ENCODE assay signal across 8 cellular contexts in genomic region chrX:7170903-7171302, GRCh38. TPM values are rescaled to one million over a fixed set of nuclear protein-coding genes. Genes with fewer than 3 reads are reported as not detected.
DNase-seq lines count a peak whose midpoint lies in the region; ATAC-seq and TF ChIP-seq lines count a peak whose summit lies in the region.

No MANE protein-coding gene starts in this region.

- H4K20me1 ChIP-seq in Loucy (ENCODE audit: insufficient read depth, low read length, poor library complexity, severe bottlenecking), result no peaks in the 10 kb centered on the region

- H3K27me3 ChIP-seq in Loucy (ENCODE audit: insufficient read depth, low read length, poor library complexity, severe bottlenecking) (no peaks in the 10 kb centered on the region), left lung (no peaks in the 10 kb centered on the region), right atrium auricular region (no peaks in the 10 kb centered on the region)

- no peaks in the 10 kb centered on the region for H3K36me3 Mint-ChIP-seq in Calu3 (ENCODE audit: insufficient read depth, unreplicated experiment)
- H3K36me3 Mint-ChIP-seq in activated T-cell treated with anti-CD3 and anti-CD28 coated beads, Interleukin-2, amount 50 U/mL, for 72 hours (ENCODE audit: insufficient read depth in 2 of 2), result no peaks in the 10 kb centered on the region

- no peaks in the 10 kb centered on the region for H3K79me2 ChIP-seq in Loucy (ENCODE audit: insufficient read depth, low read length)

- H3F3A ChIP-seq in Loucy (ENCODE audit: low read depth), result no peaks in the 10 kb centered on the region

- no peak overlapping the region for H3K27ac Mint-ChIP-seq in Calu3 (ENCODE audit: unreplicated experiment)
- no peak overlapping the region for H3K27ac Mint-ChIP-seq in activated T-cell treated with anti-CD3 and anti-CD28 coated beads, Interleukin-2, amount 50 U/mL, for 72 hours

- no peak overlapping the region for H3K4me3 Mint-ChIP-seq in Calu3 (ENCODE audit: low read depth, unreplicated experiment)
- no peak overlapping the region for H3K4me3 Mint-ChIP-seq in activated T-cell treated with anti-CD3 and anti-CD28 coated beads, Interleukin-2, amount 50 U/mL, for 72 hours

- no peaks in the 10 kb centered on the region for H3K9me2 ChIP-seq in Loucy (replicated peaks; ENCODE audit: low read depth, low read length)

- H3K9ac ChIP-seq in Loucy (ENCODE audit: low read depth, low read length, poor library complexity, severe bottlenecking), result no peak overlapping the region

- H3K9me3 ChIP-seq in Loucy (ENCODE audit: insufficient read depth, low read depth, low read length), result no peaks in the 10 kb centered on the region
- H3K9me3 ChIP-seq in left lung, result no peaks in the 10 kb centered on the region
- peaks cover 0 to 9% of the 10 kb centered on the region in 2 donors for H3K9me3 ChIP-seq in right atrium auricular region

- no peaks in the 10 kb centered on the region for H3K4me1 Mint-ChIP-seq in Calu3 (ENCODE audit: low read depth, unreplicated experiment)
- no peaks in the 10 kb centered on the region for H3K4me1 Mint-ChIP-seq in activated T-cell treated with anti-CD3 and anti-CD28 coated beads, Interleukin-2, amount 50 U/mL, for 72 hours (ENCODE audit: low read depth)

- CTCF ChIA-PET in Calu3 (lab: Charles Lee), result no interaction called here

- peak; percentile 37 to 44 for ATAC-seq in activated T-cell treated with anti-CD3 and anti-CD28 coated beads, Interleukin-2, amount 50 U/mL, for 72 hours (replicated peaks in 1 of 2)
- ATAC-seq in left lung (peak; percentile 39), GM21723 (IDR thresholded peaks at IDR 0.05; ENCODE audit: unreplicated experiment) (no peak)

- H3K27ac ChIP-seq in left lung (no peak overlapping the region), right atrium auricular region (no peak overlapping the region)

- BruUV-seq in Calu3 (replicated peaks; lab: Mats Ljungman, UMichigan), result no TSS peak

- H3K27me3 Mint-ChIP-seq in Calu3 (ENCODE audit: unreplicated experiment), result no peaks in the 10 kb centered on the region
- no peaks in the 10 kb centered on the region for H3K27me3 Mint-ChIP-seq in activated T-cell treated with anti-CD3 and anti-CD28 coated beads, Interleukin-2, amount 50 U/mL, for 72 hours (ENCODE audit: low read depth)

- H3K4me3 ChIP-seq in Loucy (ENCODE audit: low read length, poor library complexity, severe bottlenecking), result no peak overlapping the region
- H3K4me3 ChIP-seq in left lung, result no peak overlapping the region
- H3K4me3 ChIP-seq in right atrium auricular region, result no peak overlapping the region

- DNase-seq in Calu3 (peak; percentile 10), left lung (no peak), NCI-H2081 treated with DMSO at 0.1 percent for 48 hours (lab: John Stamatoyannopoulos, UW) (no peak), right atrium auricular region (ENCODE audit: low spot score) (no peak), ecto neural progenitor cell (ENCODE audit: low spot score) (no peak)
- DNase-seq in activated T-cell treated with anti-CD3 and anti-CD28 coated beads, Interleukin-2, amount 50 U/mL, for 72 hours, result peak; percentile 24 to 29

- no peak overlapping the region for H3K4me2 ChIP-seq in Loucy (ENCODE audit: low read depth, low read length, poor library complexity, severe bottlenecking)

- H2AFZ ChIP-seq in Loucy (ENCODE audit: low read length), result no peak overlapping the region

- TF ChIP-seq CTCF in Calu3 (IDR thresholded peaks at IDR 0.05; ENCODE audit: unreplicated experiment) (peak; percentile 28), Loucy (conservative IDR thresholded peaks at IDR 0.05; ENCODE audit: low read length) (peak; percentile 61), left lung (IDR thresholded peaks at IDR 0.05) (peak in 1 of 2 donors; percentile 22), right atrium auricular region (IDR thresholded peaks at IDR 0.05) (no peak)

- H3K4me1 ChIP-seq in Loucy (ENCODE audit: insufficient read depth, low read length, poor library complexity, severe bottlenecking) (no peaks in the 10 kb centered on the region), left lung (no peaks in the 10 kb centered on the region), right atrium auricular region (no peaks in the 10 kb centered on the region)

- H3K36me3 ChIP-seq in Loucy (ENCODE audit: insufficient read depth, low read length) (no peaks in the 10 kb centered on the region), left lung (no peaks in the 10 kb centered on the region), right atrium auricular region (no peaks in the 10 kb centered on the region)

- intact Hi-C loops in Calu3 (cut with micrococcal nuclease; ENCODE audit: unreplicated experiment), result no loop called here
- intact Hi-C loops in left lung (cut with DNase I), result no loop called here

- peaks cover 3% of the 10 kb centered on the region for H3K9me3 Mint-ChIP-seq in Calu3 (ENCODE audit: low read depth, unreplicated experiment)
- no peaks in the 10 kb centered on the region for H3K9me3 Mint-ChIP-seq in activated T-cell treated with anti-CD3 and anti-CD28 coated beads, Interleukin-2, amount 50 U/mL, for 72 hours

RNA-seq across cellular contexts. Expression of gene PUDP, which starts 22.9 kb away (rescaled TPM):
- total RNA-seq in Calu3 (2022), result 30.6 and 36.6 TPM in 2 replicates
- total RNA-seq in activated T-cell treated with anti-CD3 and anti-CD28 coated beads, Interleukin-2, amount 50 U/mL, for 72 hours, result 10 to 100 TPM; 13.2 to 22.3 TPM
- 10 to 100 TPM; 13.8 to 26.1 TPM for total RNA-seq in left lung
- 10 to 100 TPM; 17.2 to 27.0 TPM for total RNA-seq in right atrium auricular region

RNA-seq across cellular contexts. Expression of gene STS, which starts 23.4 kb away (rescaled TPM):
- total RNA-seq in Calu3 (2022) (11.4 and 14.1 TPM in 2 replicates), left lung (10 to 100 TPM; 13.7 to 33.8 TPM), right atrium auricular region (1 to 10 TPM; 6.2 to 7.0 TPM)
- 1 to 10 TPM in 1 of 2 donors, under 1 TPM in 1; 0.53 to 1.0 TPM for total RNA-seq in activated T-cell treated with anti-CD3 and anti-CD28 coated beads, Interleukin-2, amount 50 U/mL, for 72 hours

Comparison
In these comparisons a context has a peak if more than half of its experiments do, and no peak if none do; other contexts are left out.
1. DNase-seq: peak in Calu3 (single experiment) and activated T-cell treated with anti-CD3 and anti-CD28 coated beads, Interleukin-2, amount 50 U/mL, for 72 hours (2 of 2); none in left lung (0 of 2), NCI-H2081 treated with DMSO at 0.1 percent for 48 hours (single experiment), right atrium auricular region (single experiment) and ecto neural progenitor cell (single experiment).
2. CTCF ChIP-seq: peak in Calu3 (single experiment) and Loucy (single experiment); none in right atrium auricular region (0 of 2).